Comparison of ENCODE assay signal across 1 cellular context in genomic region chr3:51434746-51435323, GRCh38.
TF ChIP-seq lines count a peak whose summit lies in the region.

No MANE protein-coding gene starts in this region.

TF ChIP-seq in HCT116, 20 proteins besides CTCF, POLR2A, EP300 and RAD21 (continued from another document):
- TF ChIP-seq SRF (IDR thresholded peaks at IDR 0.05; ENCODE audit: low read depth): no peak
- no peak for TF ChIP-seq MAX (IDR thresholded peaks at IDR 0.05)
- TF ChIP-seq CEBPB (IDR thresholded peaks at IDR 0.05; ENCODE audit: low read depth): no peak
- no peak for TF ChIP-seq ZBTB33 (IDR thresholded peaks at IDR 0.05; ENCODE audit: extremely low read depth, insufficient replicate concordance, low read length)
- no peak for TF ChIP-seq TCF7L2 (IDR thresholded peaks at IDR 0.05; ENCODE audit: borderline replicate concordance, extremely low read depth, insufficient read depth, insufficient read length)
- no peak for TF ChIP-seq SIN3A (IDR thresholded peaks at IDR 0.05; ENCODE audit: low read depth)
- TF ChIP-seq ATF3 (IDR thresholded peaks at IDR 0.05): no peak
- no peak for TF ChIP-seq ZNF274 (IDR thresholded peaks at IDR 0.05; ENCODE audit: low read depth, low read length)
- TF ChIP-seq JUND (IDR thresholded peaks at IDR 0.05): no peak
- no peak for TF ChIP-seq FOSL1 (IDR thresholded peaks at IDR 0.05; ENCODE audit: low read depth)
- no peak for TF ChIP-seq CBX3 (IDR thresholded peaks at IDR 0.05; ENCODE audit: low read depth)
